Comparison of ENCODE assay signal across 1 cellular context in the genomic region with DNA sequence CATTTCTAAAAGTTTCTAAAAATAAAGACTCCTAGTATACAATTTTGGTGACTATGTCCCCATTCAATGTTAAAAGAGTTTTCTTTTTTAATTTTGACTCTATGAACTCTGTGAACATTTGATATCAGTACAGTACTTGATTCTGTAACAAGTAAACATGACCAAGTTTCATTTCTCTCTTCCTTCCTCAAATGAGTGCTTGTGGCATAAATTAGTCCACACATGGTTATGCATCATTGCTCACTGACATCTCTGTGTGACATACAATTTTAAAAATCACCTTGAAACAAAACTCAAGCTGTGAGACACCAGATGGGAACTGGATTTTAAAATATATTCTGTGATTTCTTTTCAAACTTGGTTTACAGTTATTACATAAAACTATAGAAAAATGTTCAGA.
TF ChIP-seq lines count a peak whose summit lies in the region.

No MANE protein-coding gene starts in this region.

TF ChIP-seq in WTC11, 78 proteins besides CTCF, POLR2A, EP300 and RAD21 (continued from another document):
- TF ChIP-seq, protein P1, sequence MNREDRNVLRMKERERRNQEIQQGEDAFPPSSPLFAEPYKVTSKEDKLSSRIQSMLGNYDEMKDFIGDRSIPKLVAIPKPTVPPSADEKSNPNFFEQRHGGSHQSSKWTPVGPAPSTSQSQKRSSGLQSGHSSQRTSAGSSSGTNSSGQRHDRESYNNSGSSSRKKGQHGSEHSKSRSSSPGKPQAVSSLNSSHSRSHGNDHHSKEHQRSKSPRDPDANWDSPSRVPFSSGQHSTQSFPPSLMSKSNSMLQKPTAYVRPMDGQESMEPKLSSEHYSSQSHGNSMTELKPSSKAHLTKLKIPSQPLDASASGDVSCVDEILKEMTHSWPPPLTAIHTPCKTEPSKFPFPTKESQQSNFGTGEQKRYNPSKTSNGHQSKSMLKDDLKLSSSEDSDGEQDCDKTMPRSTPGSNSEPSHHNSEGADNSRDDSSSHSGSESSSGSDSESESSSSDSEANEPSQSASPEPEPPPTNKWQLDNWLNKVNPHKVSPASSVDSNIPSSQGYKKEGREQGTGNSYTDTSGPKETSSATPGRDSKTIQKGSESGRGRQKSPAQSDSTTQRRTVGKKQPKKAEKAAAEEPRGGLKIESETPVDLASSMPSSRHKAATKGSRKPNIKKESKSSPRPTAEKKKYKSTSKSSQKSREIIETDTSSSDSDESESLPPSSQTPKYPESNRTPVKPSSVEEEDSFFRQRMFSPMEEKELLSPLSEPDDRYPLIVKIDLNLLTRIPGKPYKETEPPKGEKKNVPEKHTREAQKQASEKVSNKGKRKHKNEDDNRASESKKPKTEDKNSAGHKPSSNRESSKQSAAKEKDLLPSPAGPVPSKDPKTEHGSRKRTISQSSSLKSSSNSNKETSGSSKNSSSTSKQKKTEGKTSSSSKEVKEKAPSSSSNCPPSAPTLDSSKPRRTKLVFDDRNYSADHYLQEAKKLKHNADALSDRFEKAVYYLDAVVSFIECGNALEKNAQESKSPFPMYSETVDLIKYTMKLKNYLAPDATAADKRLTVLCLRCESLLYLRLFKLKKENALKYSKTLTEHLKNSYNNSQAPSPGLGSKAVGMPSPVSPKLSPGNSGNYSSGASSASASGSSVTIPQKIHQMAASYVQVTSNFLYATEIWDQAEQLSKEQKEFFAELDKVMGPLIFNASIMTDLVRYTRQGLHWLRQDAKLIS (CRISPR knock-in tag; IDR thresholded peaks at IDR 0.05; ENCODE audit: borderline replicate concordance): no peak
- TF ChIP-seq NFYB (CRISPR knock-in tag; conservative IDR thresholded peaks at IDR 0.05; ENCODE audit: low read depth): no peak
- no peak for TF ChIP-seq HMGA2 (CRISPR knock-in tag; IDR thresholded peaks at IDR 0.05)
- TF ChIP-seq NR2C2 (CRISPR knock-in tag; IDR thresholded peaks at IDR 0.05): no peak
- no peak for TF ChIP-seq ETV6 (CRISPR knock-in tag; IDR thresholded peaks at IDR 0.05)
- TF ChIP-seq JUN (CRISPR knock-in tag; IDR thresholded peaks at IDR 0.05): no peak
- TF ChIP-seq, protein P2, sequence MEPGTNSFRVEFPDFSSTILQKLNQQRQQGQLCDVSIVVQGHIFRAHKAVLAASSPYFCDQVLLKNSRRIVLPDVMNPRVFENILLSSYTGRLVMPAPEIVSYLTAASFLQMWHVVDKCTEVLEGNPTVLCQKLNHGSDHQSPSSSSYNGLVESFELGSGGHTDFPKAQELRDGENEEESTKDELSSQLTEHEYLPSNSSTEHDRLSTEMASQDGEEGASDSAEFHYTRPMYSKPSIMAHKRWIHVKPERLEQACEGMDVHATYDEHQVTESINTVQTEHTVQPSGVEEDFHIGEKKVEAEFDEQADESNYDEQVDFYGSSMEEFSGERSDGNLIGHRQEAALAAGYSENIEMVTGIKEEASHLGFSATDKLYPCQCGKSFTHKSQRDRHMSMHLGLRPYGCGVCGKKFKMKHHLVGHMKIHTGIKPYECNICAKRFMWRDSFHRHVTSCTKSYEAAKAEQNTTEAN (CRISPR knock-in tag; IDR thresholded peaks at IDR 0.05): no peak
- TF ChIP-seq MYBL2 (CRISPR knock-in tag; IDR thresholded peaks at IDR 0.05): no peak
- no peak for TF ChIP-seq ZNF263 (CRISPR knock-in tag; IDR thresholded peaks at IDR 0.05; ENCODE audit: low read depth)
